1 cellular context compared by ENCODE assay signal in the genomic region with DNA sequence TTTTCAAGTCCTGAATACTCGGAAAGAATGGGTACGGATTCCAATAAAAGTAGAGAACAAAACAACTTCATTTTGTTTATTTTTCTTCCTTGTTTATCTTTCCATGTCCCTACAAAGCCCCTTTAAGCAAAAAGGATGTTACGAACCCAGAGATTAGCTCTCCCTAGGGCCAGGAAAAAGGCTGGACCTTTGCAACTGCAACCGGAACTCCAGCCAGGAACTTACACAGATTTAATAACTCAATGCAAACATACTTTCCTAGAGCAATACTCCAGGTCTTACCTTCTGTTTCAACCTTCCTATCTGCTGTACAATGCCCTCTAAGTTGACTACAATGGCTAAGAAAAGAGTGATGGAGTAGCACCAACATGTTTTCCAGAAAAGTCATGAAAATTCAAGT.
TF ChIP-seq lines count a peak whose summit lies in the region.

No MANE protein-coding gene starts in this region.

TF ChIP-seq in HepG2, 621 proteins besides CTCF, POLR2A, EP300 and RAD21 (continued from another document and continues in another):
- TF ChIP-seq, protein P1, sequence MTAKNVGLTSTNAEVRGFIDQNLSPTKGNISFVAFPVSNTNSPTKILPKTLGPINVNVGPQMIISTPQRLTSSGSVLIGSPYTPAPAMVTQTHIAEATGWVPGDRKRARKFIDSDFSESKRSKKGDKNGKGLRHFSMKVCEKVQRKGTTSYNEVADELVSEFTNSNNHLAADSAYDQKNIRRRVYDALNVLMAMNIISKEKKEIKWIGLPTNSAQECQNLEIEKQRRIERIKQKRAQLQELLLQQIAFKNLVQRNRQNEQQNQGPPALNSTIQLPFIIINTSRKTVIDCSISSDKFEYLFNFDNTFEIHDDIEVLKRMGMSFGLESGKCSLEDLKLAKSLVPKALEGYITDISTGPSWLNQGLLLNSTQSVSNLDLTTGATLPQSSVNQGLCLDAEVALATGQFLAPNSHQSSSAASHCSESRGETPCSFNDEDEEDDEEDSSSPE (CRISPR knock-in tag; IDR thresholded peaks at IDR 0.05) = no peak
- TF ChIP-seq ATF1 (CRISPR knock-in tag; IDR thresholded peaks at IDR 0.05) = no peak
- no peak for TF ChIP-seq KLF16 (CRISPR knock-in tag; IDR thresholded peaks at IDR 0.05)
- peak; percentile 75 for TF ChIP-seq NCOA2 (CRISPR knock-in tag; IDR thresholded peaks at IDR 0.05)
- TF ChIP-seq ATRX (CRISPR knock-in tag; IDR thresholded peaks at IDR 0.05; ENCODE audit: borderline replicate concordance) = no peak
- TF ChIP-seq, protein P2, sequence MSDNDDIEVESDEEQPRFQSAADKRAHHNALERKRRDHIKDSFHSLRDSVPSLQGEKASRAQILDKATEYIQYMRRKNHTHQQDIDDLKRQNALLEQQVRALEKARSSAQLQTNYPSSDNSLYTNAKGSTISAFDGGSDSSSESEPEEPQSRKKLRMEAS (IDR thresholded peaks at IDR 0.05) = no peak
- no peak for TF ChIP-seq PHF20 (CRISPR knock-in tag; IDR thresholded peaks at IDR 0.05)
- TF ChIP-seq CBX1 (IDR thresholded peaks at IDR 0.05; ENCODE audit: low read depth) = no peak
- no peak for TF ChIP-seq ARHGAP35 (CRISPR knock-in tag; IDR thresholded peaks at IDR 0.05; ENCODE audit: borderline replicate concordance)
- peak; percentile 72 for TF ChIP-seq HDAC1 (CRISPR knock-in tag; IDR thresholded peaks at IDR 0.05)
- no peak for TF ChIP-seq SRSF1 (optimal IDR thresholded peaks at IDR 0.05; ENCODE audit: low read depth, low read length)
- peak; percentile 79; the same call in 1 of the 2 replicates for TF ChIP-seq DPF2 (CRISPR knock-in tag; IDR thresholded peaks at IDR 0.05; ENCODE audit: borderline replicate concordance, low read depth)
- TF ChIP-seq ZNF644 (CRISPR knock-in tag; IDR thresholded peaks at IDR 0.05; ENCODE audit: low read depth) = peak; percentile 5; the same call in 1 of the 2 replicates
- TF ChIP-seq JDP2 (CRISPR knock-in tag; IDR thresholded peaks at IDR 0.05; ENCODE audit: borderline replicate concordance) = no peak
- TF ChIP-seq, protein P3, sequence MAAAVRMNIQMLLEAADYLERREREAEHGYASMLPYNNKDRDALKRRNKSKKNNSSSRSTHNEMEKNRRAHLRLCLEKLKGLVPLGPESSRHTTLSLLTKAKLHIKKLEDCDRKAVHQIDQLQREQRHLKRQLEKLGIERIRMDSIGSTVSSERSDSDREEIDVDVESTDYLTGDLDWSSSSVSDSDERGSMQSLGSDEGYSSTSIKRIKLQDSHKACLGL (CRISPR knock-in tag; IDR thresholded peaks at IDR 0.05) = no peak
- TF ChIP-seq, protein P4, sequence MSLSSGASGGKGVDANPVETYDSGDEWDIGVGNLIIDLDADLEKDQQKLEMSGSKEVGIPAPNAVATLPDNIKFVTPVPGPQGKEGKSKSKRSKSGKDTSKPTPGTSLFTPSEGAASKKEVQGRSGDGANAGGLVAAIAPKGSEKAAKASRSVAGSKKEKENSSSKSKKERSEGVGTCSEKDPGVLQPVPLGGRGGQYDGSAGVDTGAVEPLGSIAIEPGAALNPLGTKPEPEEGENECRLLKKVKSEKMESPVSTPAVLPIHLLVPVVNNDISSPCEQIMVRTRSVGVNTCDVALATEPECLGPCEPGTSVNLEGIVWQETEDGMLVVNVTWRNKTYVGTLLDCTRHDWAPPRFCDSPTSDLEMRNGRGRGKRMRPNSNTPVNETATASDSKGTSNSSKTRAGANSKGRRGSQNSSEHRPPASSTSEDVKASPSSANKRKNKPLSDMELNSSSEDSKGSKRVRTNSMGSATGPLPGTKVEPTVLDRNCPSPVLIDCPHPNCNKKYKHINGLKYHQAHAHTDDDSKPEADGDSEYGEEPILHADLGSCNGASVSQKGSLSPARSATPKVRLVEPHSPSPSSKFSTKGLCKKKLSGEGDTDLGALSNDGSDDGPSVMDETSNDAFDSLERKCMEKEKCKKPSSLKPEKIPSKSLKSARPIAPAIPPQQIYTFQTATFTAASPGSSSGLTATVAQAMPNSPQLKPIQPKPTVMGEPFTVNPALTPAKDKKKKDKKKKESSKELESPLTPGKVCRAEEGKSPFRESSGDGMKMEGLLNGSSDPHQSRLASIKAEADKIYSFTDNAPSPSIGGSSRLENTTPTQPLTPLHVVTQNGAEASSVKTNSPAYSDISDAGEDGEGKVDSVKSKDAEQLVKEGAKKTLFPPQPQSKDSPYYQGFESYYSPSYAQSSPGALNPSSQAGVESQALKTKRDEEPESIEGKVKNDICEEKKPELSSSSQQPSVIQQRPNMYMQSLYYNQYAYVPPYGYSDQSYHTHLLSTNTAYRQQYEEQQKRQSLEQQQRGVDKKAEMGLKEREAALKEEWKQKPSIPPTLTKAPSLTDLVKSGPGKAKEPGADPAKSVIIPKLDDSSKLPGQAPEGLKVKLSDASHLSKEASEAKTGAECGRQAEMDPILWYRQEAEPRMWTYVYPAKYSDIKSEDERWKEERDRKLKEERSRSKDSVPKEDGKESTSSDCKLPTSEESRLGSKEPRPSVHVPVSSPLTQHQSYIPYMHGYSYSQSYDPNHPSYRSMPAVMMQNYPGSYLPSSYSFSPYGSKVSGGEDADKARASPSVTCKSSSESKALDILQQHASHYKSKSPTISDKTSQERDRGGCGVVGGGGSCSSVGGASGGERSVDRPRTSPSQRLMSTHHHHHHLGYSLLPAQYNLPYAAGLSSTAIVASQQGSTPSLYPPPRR (CRISPR knock-in tag; IDR thresholded peaks at IDR 0.05; ENCODE audit: borderline replicate concordance) = no peak; the same call in 1 of the 2 replicates
- peak; percentile 46; the same call in 1 of the 2 replicates for TF ChIP-seq FOXJ3 (CRISPR knock-in tag; IDR thresholded peaks at IDR 0.05; ENCODE audit: borderline replicate concordance)
- no peak for TF ChIP-seq TP53 (CRISPR knock-in tag; conservative IDR thresholded peaks at IDR 0.05)
- TF ChIP-seq, protein P5, sequence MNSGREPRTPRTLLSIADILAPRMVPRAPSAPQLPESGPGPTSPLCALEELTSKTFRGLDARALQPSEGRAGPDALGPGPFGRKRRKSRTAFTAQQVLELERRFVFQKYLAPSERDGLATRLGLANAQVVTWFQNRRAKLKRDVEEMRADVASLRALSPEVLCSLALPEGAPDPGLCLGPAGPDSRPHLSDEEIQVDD (CRISPR knock-in tag; IDR thresholded peaks at IDR 0.05; ENCODE audit: borderline replicate concordance) = no peak
- TF ChIP-seq, protein P6, sequence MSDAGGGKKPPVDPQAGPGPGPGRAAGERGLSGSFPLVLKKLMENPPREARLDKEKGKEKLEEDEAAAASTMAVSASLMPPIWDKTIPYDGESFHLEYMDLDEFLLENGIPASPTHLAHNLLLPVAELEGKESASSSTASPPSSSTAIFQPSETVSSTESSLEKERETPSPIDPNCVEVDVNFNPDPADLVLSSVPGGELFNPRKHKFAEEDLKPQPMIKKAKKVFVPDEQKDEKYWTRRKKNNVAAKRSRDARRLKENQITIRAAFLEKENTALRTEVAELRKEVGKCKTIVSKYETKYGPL (CRISPR knock-in tag; IDR thresholded peaks at IDR 0.05) = no peak
- peak; percentile 75 for TF ChIP-seq ZSCAN9 (CRISPR knock-in tag; IDR thresholded peaks at IDR 0.05; ENCODE audit: borderline replicate concordance)
- TF ChIP-seq MAFF (IDR thresholded peaks at IDR 0.05; ENCODE audit: low read depth, low read length) = no peak
- TF ChIP-seq SOX13 (IDR thresholded peaks at IDR 0.05) = no peak; the same call in 1 of the 2 replicates
- TF ChIP-seq SOX13 (CRISPR knock-in tag; conservative IDR thresholded peaks at IDR 0.05 in 1 of 2, IDR thresholded peaks at IDR 0.05 in 1 of 2) = peak in 1 of 2 experiments; percentile 82; a peak in 2 of 4 replicates
- TF ChIP-seq ERF (CRISPR knock-in tag; IDR thresholded peaks at IDR 0.05) = peak; percentile 58
- TF ChIP-seq, protein P7, sequence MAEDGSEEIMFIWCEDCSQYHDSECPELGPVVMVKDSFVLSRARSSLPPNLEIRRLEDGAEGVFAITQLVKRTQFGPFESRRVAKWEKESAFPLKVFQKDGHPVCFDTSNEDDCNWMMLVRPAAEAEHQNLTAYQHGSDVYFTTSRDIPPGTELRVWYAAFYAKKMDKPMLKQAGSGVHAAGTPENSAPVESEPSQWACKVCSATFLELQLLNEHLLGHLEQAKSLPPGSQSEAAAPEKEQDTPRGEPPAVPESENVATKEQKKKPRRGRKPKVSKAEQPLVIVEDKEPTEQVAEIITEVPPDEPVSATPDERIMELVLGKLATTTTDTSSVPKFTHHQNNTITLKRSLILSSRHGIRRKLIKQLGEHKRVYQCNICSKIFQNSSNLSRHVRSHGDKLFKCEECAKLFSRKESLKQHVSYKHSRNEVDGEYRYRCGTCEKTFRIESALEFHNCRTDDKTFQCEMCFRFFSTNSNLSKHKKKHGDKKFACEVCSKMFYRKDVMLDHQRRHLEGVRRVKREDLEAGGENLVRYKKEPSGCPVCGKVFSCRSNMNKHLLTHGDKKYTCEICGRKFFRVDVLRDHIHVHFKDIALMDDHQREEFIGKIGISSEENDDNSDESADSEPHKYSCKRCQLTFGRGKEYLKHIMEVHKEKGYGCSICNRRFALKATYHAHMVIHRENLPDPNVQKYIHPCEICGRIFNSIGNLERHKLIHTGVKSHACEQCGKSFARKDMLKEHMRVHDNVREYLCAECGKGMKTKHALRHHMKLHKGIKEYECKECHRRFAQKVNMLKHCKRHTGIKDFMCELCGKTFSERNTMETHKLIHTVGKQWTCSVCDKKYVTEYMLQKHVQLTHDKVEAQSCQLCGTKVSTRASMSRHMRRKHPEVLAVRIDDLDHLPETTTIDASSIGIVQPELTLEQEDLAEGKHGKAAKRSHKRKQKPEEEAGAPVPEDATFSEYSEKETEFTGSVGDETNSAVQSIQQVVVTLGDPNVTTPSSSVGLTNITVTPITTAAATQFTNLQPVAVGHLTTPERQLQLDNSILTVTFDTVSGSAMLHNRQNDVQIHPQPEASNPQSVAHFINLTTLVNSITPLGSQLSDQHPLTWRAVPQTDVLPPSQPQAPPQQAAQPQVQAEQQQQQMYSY (CRISPR knock-in tag; IDR thresholded peaks at IDR 0.05) = peak; percentile 23; the same call in 1 of the 2 replicates
- TF ChIP-seq GABPB1 (CRISPR knock-in tag; IDR thresholded peaks at IDR 0.05) = peak; percentile 33; the same call in 1 of the 2 replicates
- TF ChIP-seq ZNF772 (CRISPR knock-in tag; IDR thresholded peaks at IDR 0.05) = no peak
- peak; percentile 33; the same call in 1 of the 2 replicates for TF ChIP-seq RXRB (CRISPR knock-in tag; IDR thresholded peaks at IDR 0.05; ENCODE audit: borderline replicate concordance)
- no peak for TF ChIP-seq RELA (CRISPR knock-in tag; IDR thresholded peaks at IDR 0.05)
- TF ChIP-seq, protein P8, sequence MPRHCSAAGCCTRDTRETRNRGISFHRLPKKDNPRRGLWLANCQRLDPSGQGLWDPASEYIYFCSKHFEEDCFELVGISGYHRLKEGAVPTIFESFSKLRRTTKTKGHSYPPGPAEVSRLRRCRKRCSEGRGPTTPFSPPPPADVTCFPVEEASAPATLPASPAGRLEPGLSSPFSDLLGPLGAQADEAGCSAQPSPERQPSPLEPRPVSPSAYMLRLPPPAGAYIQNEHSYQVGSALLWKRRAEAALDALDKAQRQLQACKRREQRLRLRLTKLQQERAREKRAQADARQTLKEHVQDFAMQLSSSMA (CRISPR knock-in tag; IDR thresholded peaks at IDR 0.05) = no peak
- no peak for TF ChIP-seq ZNF83 (CRISPR knock-in tag; IDR thresholded peaks at IDR 0.05; ENCODE audit: borderline replicate concordance)
- no peak for TF ChIP-seq GLI4 (CRISPR knock-in tag; IDR thresholded peaks at IDR 0.05; ENCODE audit: borderline replicate concordance)
- TF ChIP-seq, protein P9, sequence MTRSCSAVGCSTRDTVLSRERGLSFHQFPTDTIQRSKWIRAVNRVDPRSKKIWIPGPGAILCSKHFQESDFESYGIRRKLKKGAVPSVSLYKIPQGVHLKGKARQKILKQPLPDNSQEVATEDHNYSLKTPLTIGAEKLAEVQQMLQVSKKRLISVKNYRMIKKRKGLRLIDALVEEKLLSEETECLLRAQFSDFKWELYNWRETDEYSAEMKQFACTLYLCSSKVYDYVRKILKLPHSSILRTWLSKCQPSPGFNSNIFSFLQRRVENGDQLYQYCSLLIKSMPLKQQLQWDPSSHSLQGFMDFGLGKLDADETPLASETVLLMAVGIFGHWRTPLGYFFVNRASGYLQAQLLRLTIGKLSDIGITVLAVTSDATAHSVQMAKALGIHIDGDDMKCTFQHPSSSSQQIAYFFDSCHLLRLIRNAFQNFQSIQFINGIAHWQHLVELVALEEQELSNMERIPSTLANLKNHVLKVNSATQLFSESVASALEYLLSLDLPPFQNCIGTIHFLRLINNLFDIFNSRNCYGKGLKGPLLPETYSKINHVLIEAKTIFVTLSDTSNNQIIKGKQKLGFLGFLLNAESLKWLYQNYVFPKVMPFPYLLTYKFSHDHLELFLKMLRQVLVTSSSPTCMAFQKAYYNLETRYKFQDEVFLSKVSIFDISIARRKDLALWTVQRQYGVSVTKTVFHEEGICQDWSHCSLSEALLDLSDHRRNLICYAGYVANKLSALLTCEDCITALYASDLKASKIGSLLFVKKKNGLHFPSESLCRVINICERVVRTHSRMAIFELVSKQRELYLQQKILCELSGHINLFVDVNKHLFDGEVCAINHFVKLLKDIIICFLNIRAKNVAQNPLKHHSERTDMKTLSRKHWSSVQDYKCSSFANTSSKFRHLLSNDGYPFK (CRISPR knock-in tag; IDR thresholded peaks at IDR 0.05; ENCODE audit: borderline replicate concordance) = no peak
- TF ChIP-seq, protein P10, sequence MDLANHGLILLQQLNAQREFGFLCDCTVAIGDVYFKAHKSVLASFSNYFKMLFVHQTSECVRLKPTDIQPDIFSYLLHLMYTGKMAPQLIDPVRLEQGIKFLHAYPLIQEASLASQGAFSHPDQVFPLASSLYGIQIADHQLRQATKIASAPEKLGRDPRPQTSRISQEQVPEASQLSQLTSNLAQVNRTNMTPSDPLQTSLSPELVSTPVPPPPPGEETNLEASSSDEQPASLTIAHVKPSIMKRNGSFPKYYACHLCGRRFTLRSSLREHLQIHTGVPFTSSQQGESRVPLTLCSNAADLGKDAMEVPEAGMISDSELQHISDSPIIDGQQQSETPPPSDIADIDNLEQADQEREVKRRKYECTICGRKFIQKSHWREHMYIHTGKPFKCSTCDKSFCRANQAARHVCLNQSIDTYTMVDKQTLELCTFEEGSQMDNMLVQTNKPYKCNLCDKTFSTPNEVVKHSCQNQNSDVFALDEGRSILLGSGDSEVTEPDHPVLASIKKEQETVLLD (CRISPR knock-in tag; IDR thresholded peaks at IDR 0.05; ENCODE audit: low read depth) = no peak
- 0 out of 2 replicates have a peak, but pooled peaks have one; percentile 27 for TF ChIP-seq KDM1A (CRISPR knock-in tag; IDR thresholded peaks at IDR 0.05)
- TF ChIP-seq, protein P11, sequence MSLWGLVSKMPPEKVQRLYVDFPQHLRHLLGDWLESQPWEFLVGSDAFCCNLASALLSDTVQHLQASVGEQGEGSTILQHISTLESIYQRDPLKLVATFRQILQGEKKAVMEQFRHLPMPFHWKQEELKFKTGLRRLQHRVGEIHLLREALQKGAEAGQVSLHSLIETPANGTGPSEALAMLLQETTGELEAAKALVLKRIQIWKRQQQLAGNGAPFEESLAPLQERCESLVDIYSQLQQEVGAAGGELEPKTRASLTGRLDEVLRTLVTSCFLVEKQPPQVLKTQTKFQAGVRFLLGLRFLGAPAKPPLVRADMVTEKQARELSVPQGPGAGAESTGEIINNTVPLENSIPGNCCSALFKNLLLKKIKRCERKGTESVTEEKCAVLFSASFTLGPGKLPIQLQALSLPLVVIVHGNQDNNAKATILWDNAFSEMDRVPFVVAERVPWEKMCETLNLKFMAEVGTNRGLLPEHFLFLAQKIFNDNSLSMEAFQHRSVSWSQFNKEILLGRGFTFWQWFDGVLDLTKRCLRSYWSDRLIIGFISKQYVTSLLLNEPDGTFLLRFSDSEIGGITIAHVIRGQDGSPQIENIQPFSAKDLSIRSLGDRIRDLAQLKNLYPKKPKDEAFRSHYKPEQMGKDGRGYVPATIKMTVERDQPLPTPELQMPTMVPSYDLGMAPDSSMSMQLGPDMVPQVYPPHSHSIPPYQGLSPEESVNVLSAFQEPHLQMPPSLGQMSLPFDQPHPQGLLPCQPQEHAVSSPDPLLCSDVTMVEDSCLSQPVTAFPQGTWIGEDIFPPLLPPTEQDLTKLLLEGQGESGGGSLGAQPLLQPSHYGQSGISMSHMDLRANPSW (CRISPR knock-in tag; IDR thresholded peaks at IDR 0.05; ENCODE audit: borderline replicate concordance) = no peak
- TF ChIP-seq GATA4 (IDR thresholded peaks at IDR 0.05; ENCODE audit: borderline replicate concordance, low read depth) = no peak; the same call in 1 of the 2 replicates
- TF ChIP-seq ZNF556 (CRISPR knock-in tag; IDR thresholded peaks at IDR 0.05; ENCODE audit: borderline replicate concordance) = no peak; the same call in 1 of the 2 replicates
